ENCODE assay signal across 8 cellular contexts in genomic region chr22:21657020-21657360, GRCh38. TPM values are rescaled to one million over a fixed set of nuclear protein-coding genes. Genes with fewer than 3 reads are reported as not detected.
A peak's percentile ranks its signal among the peaks of the same experiment; 100 is the strongest.
DNase-seq lines count a peak whose midpoint lies in the region; ATAC-seq and TF ChIP-seq lines count a peak whose summit lies in the region.

No MANE protein-coding gene starts in this region.

- DNase-seq in DMS53 (lab: John Stamatoyannopoulos, UW) (peak; percentile 57), DMS53 treated with DMSO at 0.1 percent for 48 hours (lab: John Stamatoyannopoulos, UW; ENCODE audit: unreplicated experiment) (no peak), foreskin fibroblast (no peak), smooth muscle cell (lab: John Stamatoyannopoulos, UW; ENCODE audit: unreplicated experiment) (no peak), NCI-H1694 treated with DMSO at 0.1 percent for 48 hours (lab: John Stamatoyannopoulos, UW) (no peak)

- H3K27ac ChIP-seq in VCaP (peak overlapping the region; percentile 80), smooth muscle cell (ENCODE audit: low read depth) (no peak overlapping the region)

- ATAC-seq in GM21737 (IDR thresholded peaks at IDR 0.05; ENCODE audit: unreplicated experiment) = no peak
- ATAC-seq in HG02973 (IDR thresholded peaks at IDR 0.05; ENCODE audit: unreplicated experiment) = no peak

- TF ChIP-seq CTCF in VCaP (conservative IDR thresholded peaks at IDR 0.05) (no peak), foreskin fibroblast (IDR thresholded peaks at IDR 0.05; ENCODE audit: low read depth, low read length) (no peak), smooth muscle cell (IDR thresholded peaks at IDR 0.05; ENCODE audit: borderline replicate concordance, insufficient read depth, poor library complexity, severe bottlenecking) (no peak)

- WGBS in smooth muscle cell (ENCODE audit: low lambda C conversion rate) = 44% methylated on average over 15 of the region's 17 CpGs

- H3K9ac ChIP-seq in smooth muscle cell (ENCODE audit: low read depth) = no peak overlapping the region

- no peaks in the 10 kb centered on the region for H4K20me1 ChIP-seq in smooth muscle cell (ENCODE audit: low read depth)

- no peaks in the 10 kb centered on the region for H3K79me2 ChIP-seq in smooth muscle cell (ENCODE audit: low read depth)

- H3K4me3 ChIP-seq in foreskin fibroblast (ENCODE audit: low read depth in 1 of 2, low read length in 2 of 2) (peak overlapping the region; percentile 48 to 58), smooth muscle cell (peak overlapping the region; percentile 44)

- H3K4me1 ChIP-seq in smooth muscle cell (ENCODE audit: low read depth) = peaks cover 15% of the 10 kb centered on the region

- H3K9me3 ChIP-seq in smooth muscle cell (replicated peaks; ENCODE audit: low read depth) = no peaks in the 10 kb centered on the region

- no peak overlapping the region for H2AFZ ChIP-seq in smooth muscle cell (ENCODE audit: low read depth)

- no peaks in the 10 kb centered on the region for H3F3A ChIP-seq in smooth muscle cell (ENCODE audit: low read depth)

- no peaks in the 10 kb centered on the region for H3K36me3 ChIP-seq in smooth muscle cell (ENCODE audit: low read depth)

- peak overlapping the region; percentile 92 for H3K4me2 ChIP-seq in smooth muscle cell

- no peaks in the 10 kb centered on the region for H3K27me3 ChIP-seq in smooth muscle cell (ENCODE audit: low read depth)

RNA-seq across cellular contexts. Expression of gene PPIL2, which starts 8.8 kb away (rescaled TPM):
- 16.3 and 19.2 TPM in 2 replicates for total RNA-seq in smooth muscle cell
- 23.7 and 29.6 TPM in 2 replicates for polyA plus RNA-seq in smooth muscle cell

RNA-seq across cellular contexts. Expression of gene SDF2L1, which starts 14.9 kb away (rescaled TPM):
- total RNA-seq in smooth muscle cell = 13.3 and 24.9 TPM in 2 replicates
- 80.1 and 102 TPM in 2 replicates for polyA plus RNA-seq in smooth muscle cell

RNA-seq across cellular contexts. Expression of gene CCDC116, which starts 24.4 kb away (rescaled TPM):
- 0.40 and 1.8 TPM in 2 replicates for total RNA-seq in smooth muscle cell
- polyA plus RNA-seq in smooth muscle cell = not detected in 2 replicates

RNA-seq across cellular contexts. Expression of gene YDJC, which starts 27.2 kb away (rescaled TPM):
- 12.0 and 19.3 TPM in 2 replicates for total RNA-seq in smooth muscle cell
- 15.2 and 17.2 TPM in 2 replicates for polyA plus RNA-seq in smooth muscle cell
